In genomic region chr6:145028144-145028818, GRCh38 we compare ENCODE assay signal across 9 cellular contexts.
DNase-seq lines count a peak whose midpoint lies in the region; ATAC-seq and TF ChIP-seq lines count a peak whose summit lies in the region.
"Had no signal": no experiment of that assay in that cellular context is flagged by ENCODE, and none has a peak within 500 bp of the region (broad histone marks: within the 10 kb centered on the region; RNA-seq: fewer than 3 reads in every experiment).

No MANE protein-coding gene starts in this region.

- H3K27me3 Mint-ChIP-seq in natural killer cell (ENCODE audit: low read depth in 2 of 2): peaks cover 14 to 33% of the 10 kb centered on the region in 2 donors

- H3K9me3 Mint-ChIP-seq in natural killer cell: no peaks in the 10 kb centered on the region
- H3K9me3 Mint-ChIP-seq: natural killer cell treated with Interleukin-12 subunit alpha and Interleukin-12 subunit beta and Interleukin-15 and Interleukin-18, amount 100 ng/mL, for 72 hours had no signal

- H3K36me3 Mint-ChIP-seq in natural killer cell: no peaks in the 10 kb centered on the region
- H3K36me3 Mint-ChIP-seq: natural killer cell treated with Interleukin-12 subunit alpha and Interleukin-12 subunit beta and Interleukin-15 and Interleukin-18, amount 100 ng/mL, for 72 hours had no signal

- H3K4me1 Mint-ChIP-seq in natural killer cell: no peaks in the 10 kb centered on the region

- H3K4me3 ChIP-seq in dorsolateral prefrontal cortex: no peak overlapping the region

- H3K4me3 Mint-ChIP-seq in natural killer cell: no peak overlapping the region
- H3K4me3 Mint-ChIP-seq: natural killer cell treated with Interleukin-12 subunit alpha and Interleukin-12 subunit beta and Interleukin-15 and Interleukin-18, amount 100 ng/mL, for 72 hours had no signal

- peaks cover 0 to 3% (median 0%) of the 10 kb centered on the region in 45 donors for H3K27me3 ChIP-seq in dorsolateral prefrontal cortex

- H3K27ac Mint-ChIP-seq in natural killer cell: no peak overlapping the region
- H3K27ac Mint-ChIP-seq: natural killer cell treated with Interleukin-12 subunit alpha and Interleukin-12 subunit beta and Interleukin-15 and Interleukin-18, amount 100 ng/mL, for 72 hours had no signal

- DNase-seq in CD1c-positive myeloid dendritic cell (ENCODE audit: extremely low spot score) (peak; percentile 13), NCI-H82 (lab: John Stamatoyannopoulos, UW) (peak; percentile 65), dorsolateral prefrontal cortex (no peak), natural killer cell (no peak)
- no peak for DNase-seq in activated CD8-positive, alpha-beta memory T cell treated with anti-CD3 and anti-CD28 coated beads for 24 hours

- ATAC-seq in GM18867 (IDR thresholded peaks at IDR 0.05; ENCODE audit: unreplicated experiment): peak; percentile 78
- ATAC-seq in HG03159 (IDR thresholded peaks at IDR 0.05; ENCODE audit: unreplicated experiment): peak; percentile 93
- ATAC-seq in natural killer cell: peak in 1 of 3 donors; percentile 55
- ATAC-seq in HG03457 (IDR thresholded peaks at IDR 0.05; ENCODE audit: unreplicated experiment): no peak

- intact Hi-C loops in dorsolateral prefrontal cortex (cut with DNase I): loop anchor here in 1 of 2 donors (5.0 kb wide), 1 partner anchor 446 kb away; no protein-coding TSS in a partner anchor
- intact Hi-C loops in natural killer cell (cut with micrococcal nuclease): loop anchor here (2.0 kb wide), 1 partner anchor 447 kb away; no protein-coding TSS in a partner anchor

- TF ChIP-seq CTCF in dorsolateral prefrontal cortex (IDR thresholded peaks at IDR 0.05 in 54 of 56, conservative IDR thresholded peaks at IDR 0.05 in 2 of 56; ENCODE audit: low read depth in 1 of 56, partially characterized antibody in 56 of 56) (peak in 50 of 56 donors; percentile 29 to 70 (median 48)), natural killer cell (IDR thresholded peaks at IDR 0.05) (peak; percentile 30)

- H3K27ac ChIP-seq in dorsolateral prefrontal cortex: no peak overlapping the region

Comparison
In these comparisons a context has a peak if more than half of its experiments do, and no peak if none do; other contexts are left out.
1. DNase-seq: peak in CD1c-positive myeloid dendritic cell (single experiment) and NCI-H82 (single experiment); none in dorsolateral prefrontal cortex (0 of 10), natural killer cell (single experiment) and activated CD8-positive, alpha-beta memory T cell treated with anti-CD3 and anti-CD28 coated beads for 24 hours (single experiment).